29 cellular contexts compared by ENCODE assay signal in the genomic region with DNA sequence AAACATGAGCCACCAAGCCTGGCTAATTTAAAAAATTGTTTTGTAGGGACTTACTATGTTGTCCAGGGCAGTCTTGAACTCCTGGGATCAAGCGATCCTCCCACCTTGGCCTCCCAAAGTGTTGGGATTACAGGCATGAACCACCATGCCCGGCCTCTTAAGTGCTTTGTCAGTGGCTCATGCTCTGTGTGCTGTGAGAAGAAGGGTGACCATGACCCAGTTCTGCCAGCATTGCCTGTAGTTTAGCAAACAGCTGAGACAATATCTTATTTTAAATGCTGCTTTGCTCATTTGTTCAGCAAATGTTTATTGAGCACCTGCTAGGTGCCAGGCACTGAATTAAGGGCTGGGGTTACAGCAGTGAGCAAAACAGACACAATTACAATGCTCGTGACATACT. TPM values are rescaled to one million over a fixed set of nuclear protein-coding genes. Genes with fewer than 3 reads are reported as not detected.
"Had no signal": no experiment of that assay in that cellular context is flagged by ENCODE, and none has a peak within 500 bp of the region (broad histone marks: within the 10 kb centered on the region; RNA-seq: fewer than 3 reads in every experiment).

No MANE protein-coding gene starts in this region.

- H3K4me3 ChIP-seq: body of pancreas, colonic mucosa, esophagus squamous epithelium, gastroesophageal sphincter had no signal

- H3K36me3 ChIP-seq: colonic mucosa had no signal

- H3K27me3 ChIP-seq: body of pancreas, colonic mucosa, esophagus squamous epithelium, gastroesophageal sphincter had no signal

- DNase-seq: activated CD4-positive, alpha-beta memory T cell treated with anti-CD3 and anti-CD28 coated beads for 36 hours; activated CD4-positive, alpha-beta T cell treated with anti-CD3 and anti-CD28 coated beads for 36 hours; activated CD4-positive, alpha-beta T cell treated with anti-CD3 and anti-CD28 coated beads, Interleukin-2, amount 10 ng/mL, durations not matched to agents 24 days and 14 days; activated CD4-positive, CD25-positive, alpha-beta regulatory T cell; activated CD4-positive, CD25-positive, alpha-beta regulatory T cell treated with anti-CD3 and anti-CD28 coated beads, Interleukin-2, amount 50 U/mL, for 72 hours; activated CD8-positive, alpha-beta memory T cell treated with anti-CD3 and anti-CD28 coated beads, Interleukin-2, amount 10 ng/mL, durations not matched to agents 7 days and 5 days; activated CD8-positive, alpha-beta memory T cell treated with anti-CD3 and anti-CD28 coated beads, Interleukin-2, amount 50 U/mL, for 4 hours; activated CD8-positive, alpha-beta T cell treated with anti-CD3 and anti-CD28 coated beads, Interleukin-2, amount 10 ng/mL, durations not matched to agents 7 days and 5 days; activated naive CD4-positive, alpha-beta T cell treated with anti-CD3 and anti-CD28 coated beads, Interleukin-2, amount 50 U/mL, for 16 hours; activated naive CD4-positive, alpha-beta T cell treated with Interleukin-2 at 50 U/mL for 16 hours; activated T-cell treated with anti-CD3 and anti-CD28 coated beads, Interleukin-2, amount 50 U/mL, for 1 hour; activated T-cell treated with anti-CD3 and anti-CD28 coated beads, Interleukin-2, amount 50 U/mL, for 48 hours; amygdala; aorta; body of pancreas; caudate nucleus; colonic mucosa; effector CD8-positive, alpha-beta T cell; esophagus squamous epithelium; foreskin melanocyte; SW 1271 had no signal

- H3K27ac Mint-ChIP-seq: activated CD4-positive, alpha-beta memory T cell treated with anti-CD3 and anti-CD28 coated beads for 36 hours; activated CD4-positive, alpha-beta T cell treated with anti-CD3 and anti-CD28 coated beads, Interleukin-2, amount 10 ng/mL, durations not matched to agents 24 days and 14 days; activated CD8-positive, alpha-beta memory T cell treated with anti-CD3 and anti-CD28 coated beads, Interleukin-2, amount 10 ng/mL, durations not matched to agents 7 days and 5 days; activated CD8-positive, alpha-beta T cell treated with anti-CD3 and anti-CD28 coated beads, Interleukin-2, amount 10 ng/mL, durations not matched to agents 7 days and 5 days; activated naive CD8-positive, alpha-beta T cell; activated T-helper 1 cell treated with anti-CD3 and anti-CD28 coated beads, Interleukin-12 subunit alpha, Interleukin-12 subunit beta, Interleukin-2, Interleukin-4 antibody, amounts not matched to agents 30 ng/mL and 10 ng/mL and 1 ng/mL, durations not matched to agents 14 hours and 24 hours and 36 hours; T-cell; T-helper 1 cell treated with Interleukin-12 subunit alpha and Interleukin-12 subunit beta and Interleukin-4 antibody, amounts not matched to agents 30 μg/mL and 1 μg/mL, for 36 hours had no signal

- H3K27ac ChIP-seq: body of pancreas, colonic mucosa, epithelial cell of prostate, esophagus squamous epithelium, gastroesophageal sphincter had no signal

- H3K27me3 Mint-ChIP-seq: activated CD4-positive, alpha-beta memory T cell treated with anti-CD3 and anti-CD28 coated beads for 36 hours; activated CD4-positive, alpha-beta T cell treated with anti-CD3 and anti-CD28 coated beads for 36 hours; activated CD4-positive, alpha-beta T cell treated with anti-CD3 and anti-CD28 coated beads, Interleukin-2, amount 10 ng/mL, durations not matched to agents 24 days and 14 days; activated CD8-positive, alpha-beta memory T cell treated with anti-CD3 and anti-CD28 coated beads, Interleukin-2, amount 10 ng/mL, durations not matched to agents 7 days and 5 days; activated naive CD8-positive, alpha-beta T cell; T-cell had no signal

- H3K4me1 ChIP-seq: body of pancreas, colonic mucosa, esophagus squamous epithelium, gastroesophageal sphincter had no signal

- H3K9me3 ChIP-seq: body of pancreas, colonic mucosa, esophagus squamous epithelium, gastroesophageal sphincter had no signal

- ATAC-seq: activated CD4-positive, alpha-beta T cell treated with anti-CD3 and anti-CD28 coated beads for 36 hours; activated CD8-positive, alpha-beta memory T cell treated with anti-CD3 and anti-CD28 coated beads, Interleukin-2, amount 10 ng/mL, durations not matched to agents 7 days and 5 days; activated CD8-positive, alpha-beta T cell treated with anti-CD3 and anti-CD28 coated beads, Interleukin-2, amount 10 ng/mL, durations not matched to agents 7 days and 5 days; body of pancreas; gastroesophageal sphincter; T-cell had no signal

- H3K4me3 Mint-ChIP-seq: activated CD4-positive, alpha-beta memory T cell treated with anti-CD3 and anti-CD28 coated beads for 36 hours; activated CD4-positive, alpha-beta T cell treated with anti-CD3 and anti-CD28 coated beads for 36 hours; activated CD4-positive, alpha-beta T cell treated with anti-CD3 and anti-CD28 coated beads, Interleukin-2, amount 10 ng/mL, durations not matched to agents 24 days and 14 days; activated CD8-positive, alpha-beta memory T cell treated with anti-CD3 and anti-CD28 coated beads, Interleukin-2, amount 10 ng/mL, durations not matched to agents 7 days and 5 days; activated CD8-positive, alpha-beta T cell treated with anti-CD3 and anti-CD28 coated beads, Interleukin-2, amount 10 ng/mL, durations not matched to agents 7 days and 5 days; activated naive CD8-positive, alpha-beta T cell; activated T-helper 1 cell treated with anti-CD3 and anti-CD28 coated beads, Interleukin-12 subunit alpha, Interleukin-12 subunit beta, Interleukin-2, Interleukin-4 antibody, amounts not matched to agents 30 ng/mL and 10 ng/mL and 1 ng/mL, durations not matched to agents 14 hours and 24 hours and 36 hours; T-cell; T-helper 1 cell treated with Interleukin-12 subunit alpha and Interleukin-12 subunit beta and Interleukin-4 antibody, amounts not matched to agents 30 μg/mL and 1 μg/mL, for 36 hours had no signal

- H3K4me1 Mint-ChIP-seq: activated CD4-positive, alpha-beta T cell treated with anti-CD3 and anti-CD28 coated beads for 36 hours; activated CD8-positive, alpha-beta memory T cell treated with anti-CD3 and anti-CD28 coated beads, Interleukin-2, amount 10 ng/mL, durations not matched to agents 7 days and 5 days had no signal

RNA-seq across cellular contexts. Expression of a gene that starts 41.2 kb away (rescaled TPM):
- total RNA-seq: activated CD4-positive, alpha-beta memory T cell treated with anti-CD3 and anti-CD28 coated beads for 36 hours; activated CD4-positive, alpha-beta T cell treated with anti-CD3 and anti-CD28 coated beads for 36 hours; activated CD4-positive, alpha-beta T cell treated with anti-CD3 and anti-CD28 coated beads, Interleukin-2, amount 10 ng/mL, durations not matched to agents 24 days and 14 days; activated CD8-positive, alpha-beta memory T cell treated with anti-CD3 and anti-CD28 coated beads for 36 hours; activated CD8-positive, alpha-beta T cell treated with anti-CD3 and anti-CD28 coated beads, Interleukin-2, amount 10 ng/mL, durations not matched to agents 7 days and 5 days; activated T-helper 1 cell treated with anti-CD3 and anti-CD28 coated beads, Interleukin-12 subunit alpha, Interleukin-12 subunit beta, Interleukin-2, Interleukin-4 antibody, amounts not matched to agents 30 ng/mL and 10 ng/mL and 1 ng/mL, durations not matched to agents 14 hours and 24 hours and 36 hours had no signal
- polyA plus RNA-seq: endothelial cell of umbilical vein had no signal
